ENCODE assay signal across 1 cellular context in the genomic region with DNA sequence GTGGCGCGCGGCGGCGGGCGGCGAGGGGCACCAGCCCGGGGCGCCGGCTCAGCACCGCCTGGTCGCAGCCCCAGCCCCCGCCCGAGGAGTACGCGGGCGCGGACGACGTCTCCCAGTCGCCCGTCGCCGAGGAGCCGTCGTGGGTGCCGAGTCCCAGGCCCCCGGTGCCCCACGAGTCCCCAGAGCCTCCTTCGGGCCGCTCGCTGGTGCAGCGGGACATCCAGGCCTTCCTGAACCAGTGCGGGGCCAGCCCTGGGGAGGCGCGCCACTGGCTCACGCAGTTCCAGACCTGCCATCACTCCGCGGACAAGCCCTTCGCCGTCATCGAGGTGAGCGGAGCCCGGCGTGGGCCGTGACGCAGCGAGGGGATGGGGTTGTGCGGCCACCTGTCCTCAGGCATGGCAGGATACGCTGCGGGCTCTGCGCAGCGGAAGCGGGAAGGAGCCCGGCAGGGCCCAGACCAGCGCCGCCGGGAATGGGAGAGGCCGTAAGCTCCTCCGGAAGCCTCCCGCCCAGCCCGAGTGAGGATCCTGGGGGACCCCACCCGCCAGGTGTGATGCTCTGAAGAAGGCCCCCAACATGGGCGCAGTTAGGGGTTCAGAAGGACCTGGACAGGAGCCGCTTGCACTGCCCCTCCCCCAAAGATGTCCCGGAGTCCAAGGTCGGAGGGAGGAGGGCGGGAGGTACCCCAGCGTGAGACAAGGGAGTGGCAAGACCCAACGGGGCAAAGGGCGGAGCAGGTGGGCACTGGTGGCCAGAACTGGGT.
TF ChIP-seq lines count a peak whose summit lies in the region.

No MANE protein-coding gene starts in this region.

TF ChIP-seq in HepG2, 621 proteins besides CTCF, POLR2A, EP300 and RAD21 (continued from another document and continues in another):
- TF ChIP-seq PAF1 (CRISPR knock-in tag; IDR thresholded peaks at IDR 0.05) (peak; percentile 72; the same call in 1 of the 2 replicates), ZNF761 (CRISPR knock-in tag; conservative IDR thresholded peaks at IDR 0.05) (peak; percentile 85), KLF13 (CRISPR knock-in tag; IDR thresholded peaks at IDR 0.05) (no peak; the same call in 1 of the 2 replicates), ZNF672 (CRISPR knock-in tag; IDR thresholded peaks at IDR 0.05) (no peak), NFKB2 (CRISPR knock-in tag; IDR thresholded peaks at IDR 0.05; ENCODE audit: borderline replicate concordance) (peak; percentile 31; the same call in 1 of the 2 replicates), ZNF17 (CRISPR knock-in tag; IDR thresholded peaks at IDR 0.05) (no peak), ZNF274 (CRISPR knock-in tag; IDR thresholded peaks at IDR 0.05) (peak; percentile 8; the same call in 1 of the 2 replicates), ARNT (IDR thresholded peaks at IDR 0.05) (no peak), JUN (CRISPR knock-in tag; IDR thresholded peaks at IDR 0.05) (no peak), KDM2A (CRISPR knock-in tag; IDR thresholded peaks at IDR 0.05; ENCODE audit: borderline replicate concordance, low read depth) (peak; percentile 92), ZNF256 (CRISPR knock-in tag; conservative IDR thresholded peaks at IDR 0.05) (no peak), ZNF749 (CRISPR knock-in tag; IDR thresholded peaks at IDR 0.05; ENCODE audit: borderline replicate concordance) (no peak), ZNF367 (CRISPR knock-in tag; IDR thresholded peaks at IDR 0.05; ENCODE audit: borderline replicate concordance) (no peak), ZMYM4 (CRISPR knock-in tag; IDR thresholded peaks at IDR 0.05) (no peak), ZSCAN20 (CRISPR knock-in tag; IDR thresholded peaks at IDR 0.05; ENCODE audit: borderline replicate concordance) (no peak), GABPA (IDR thresholded peaks at IDR 0.05; ENCODE audit: low read depth, low read length) (no peak), GABPA (CRISPR knock-in tag; IDR thresholded peaks at IDR 0.05; ENCODE audit: low read depth) (peak; percentile 15; the same call in 1 of the 2 replicates), MED13 (CRISPR knock-in tag; IDR thresholded peaks at IDR 0.05) (no peak), ATF7-NPFF (CRISPR knock-in tag; IDR thresholded peaks at IDR 0.05; ENCODE audit: low read depth) (peak; percentile 80), ZNF234 (CRISPR knock-in tag; conservative IDR thresholded peaks at IDR 0.05) (no peak), ZNF337 (CRISPR knock-in tag; IDR thresholded peaks at IDR 0.05; ENCODE audit: borderline replicate concordance, low read depth) (no peak), ZBTB8A (CRISPR knock-in tag; IDR thresholded peaks at IDR 0.05; ENCODE audit: borderline replicate concordance, low read depth) (no peak), ZNF747 (CRISPR knock-in tag; IDR thresholded peaks at IDR 0.05; ENCODE audit: borderline replicate concordance) (no peak), ZNF790 (CRISPR knock-in tag; IDR thresholded peaks at IDR 0.05; ENCODE audit: borderline replicate concordance) (no peak), SP2 (CRISPR knock-in tag; IDR thresholded peaks at IDR 0.05) (no peak), PITX1 (CRISPR knock-in tag; IDR thresholded peaks at IDR 0.05) (no peak), HNF4A (CRISPR knock-in tag; IDR thresholded peaks at IDR 0.05) (peak; percentile 74)
- TF ChIP-seq, protein P1, sequence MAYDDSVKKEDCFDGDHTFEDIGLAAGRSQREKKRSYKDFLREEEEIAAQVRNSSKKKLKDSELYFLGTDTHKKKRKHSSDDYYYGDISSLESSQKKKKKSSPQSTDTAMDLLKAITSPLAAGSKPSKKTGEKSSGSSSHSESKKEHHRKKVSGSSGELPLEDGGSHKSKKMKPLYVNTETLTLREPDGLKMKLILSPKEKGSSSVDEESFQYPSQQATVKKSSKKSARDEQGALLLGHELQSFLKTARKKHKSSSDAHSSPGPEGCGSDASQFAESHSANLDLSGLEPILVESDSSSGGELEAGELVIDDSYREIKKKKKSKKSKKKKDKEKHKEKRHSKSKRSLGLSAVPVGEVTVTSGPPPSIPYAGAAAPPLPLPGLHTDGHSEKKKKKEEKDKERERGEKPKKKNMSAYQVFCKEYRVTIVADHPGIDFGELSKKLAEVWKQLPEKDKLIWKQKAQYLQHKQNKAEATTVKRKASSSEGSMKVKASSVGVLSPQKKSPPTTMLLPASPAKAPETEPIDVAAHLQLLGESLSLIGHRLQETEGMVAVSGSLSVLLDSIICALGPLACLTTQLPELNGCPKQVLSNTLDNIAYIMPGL (CRISPR knock-in tag; IDR thresholded peaks at IDR 0.05; ENCODE audit: borderline replicate concordance in 1 of 2, low read depth in 1 of 2), result peak in 1 of 2 experiments; percentile 52; a peak in 1 of 4 replicates
- TF ChIP-seq, protein P2, sequence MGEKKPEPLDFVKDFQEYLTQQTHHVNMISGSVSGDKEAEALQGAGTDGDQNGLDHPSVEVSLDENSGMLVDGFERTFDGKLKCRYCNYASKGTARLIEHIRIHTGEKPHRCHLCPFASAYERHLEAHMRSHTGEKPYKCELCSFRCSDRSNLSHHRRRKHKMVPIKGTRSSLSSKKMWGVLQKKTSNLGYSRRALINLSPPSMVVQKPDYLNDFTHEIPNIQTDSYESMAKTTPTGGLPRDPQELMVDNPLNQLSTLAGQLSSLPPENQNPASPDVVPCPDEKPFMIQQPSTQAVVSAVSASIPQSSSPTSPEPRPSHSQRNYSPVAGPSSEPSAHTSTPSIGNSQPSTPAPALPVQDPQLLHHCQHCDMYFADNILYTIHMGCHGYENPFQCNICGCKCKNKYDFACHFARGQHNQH (CRISPR knock-in tag; IDR thresholded peaks at IDR 0.05), result no peak
- TF ChIP-seq, protein P3, sequence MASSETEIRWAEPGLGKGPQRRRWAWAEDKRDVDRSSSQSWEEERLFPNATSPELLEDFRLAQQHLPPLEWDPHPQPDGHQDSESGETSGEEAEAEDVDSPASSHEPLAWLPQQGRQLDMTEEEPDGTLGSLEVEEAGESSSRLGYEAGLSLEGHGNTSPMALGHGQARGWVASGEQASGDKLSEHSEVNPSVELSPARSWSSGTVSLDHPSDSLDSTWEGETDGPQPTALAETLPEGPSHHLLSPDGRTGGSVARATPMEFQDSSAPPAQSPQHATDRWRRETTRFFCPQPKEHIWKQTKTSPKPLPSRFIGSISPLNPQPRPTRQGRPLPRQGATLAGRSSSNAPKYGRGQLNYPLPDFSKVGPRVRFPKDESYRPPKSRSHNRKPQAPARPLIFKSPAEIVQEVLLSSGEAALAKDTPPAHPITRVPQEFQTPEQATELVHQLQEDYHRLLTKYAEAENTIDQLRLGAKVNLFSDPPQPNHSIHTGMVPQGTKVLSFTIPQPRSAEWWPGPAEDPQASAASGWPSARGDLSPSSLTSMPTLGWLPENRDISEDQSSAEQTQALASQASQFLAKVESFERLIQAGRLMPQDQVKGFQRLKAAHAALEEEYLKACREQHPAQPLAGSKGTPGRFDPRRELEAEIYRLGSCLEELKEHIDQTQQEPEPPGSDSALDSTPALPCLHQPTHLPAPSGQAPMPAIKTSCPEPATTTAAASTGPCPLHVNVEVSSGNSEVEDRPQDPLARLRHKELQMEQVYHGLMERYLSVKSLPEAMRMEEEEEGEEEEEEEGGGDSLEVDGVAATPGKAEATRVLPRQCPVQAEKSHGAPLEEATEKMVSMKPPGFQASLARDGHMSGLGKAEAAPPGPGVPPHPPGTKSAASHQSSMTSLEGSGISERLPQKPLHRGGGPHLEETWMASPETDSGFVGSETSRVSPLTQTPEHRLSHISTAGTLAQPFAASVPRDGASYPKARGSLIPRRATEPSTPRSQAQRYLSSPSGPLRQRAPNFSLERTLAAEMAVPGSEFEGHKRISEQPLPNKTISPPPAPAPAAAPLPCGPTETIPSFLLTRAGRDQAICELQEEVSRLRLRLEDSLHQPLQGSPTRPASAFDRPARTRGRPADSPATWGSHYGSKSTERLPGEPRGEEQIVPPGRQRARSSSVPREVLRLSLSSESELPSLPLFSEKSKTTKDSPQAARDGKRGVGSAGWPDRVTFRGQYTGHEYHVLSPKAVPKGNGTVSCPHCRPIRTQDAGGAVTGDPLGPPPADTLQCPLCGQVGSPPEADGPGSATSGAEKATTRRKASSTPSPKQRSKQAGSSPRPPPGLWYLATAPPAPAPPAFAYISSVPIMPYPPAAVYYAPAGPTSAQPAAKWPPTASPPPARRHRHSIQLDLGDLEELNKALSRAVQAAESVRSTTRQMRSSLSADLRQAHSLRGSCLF (CRISPR knock-in tag; IDR thresholded peaks at IDR 0.05; ENCODE audit: borderline replicate concordance), result no peak
- TF ChIP-seq, protein P4, sequence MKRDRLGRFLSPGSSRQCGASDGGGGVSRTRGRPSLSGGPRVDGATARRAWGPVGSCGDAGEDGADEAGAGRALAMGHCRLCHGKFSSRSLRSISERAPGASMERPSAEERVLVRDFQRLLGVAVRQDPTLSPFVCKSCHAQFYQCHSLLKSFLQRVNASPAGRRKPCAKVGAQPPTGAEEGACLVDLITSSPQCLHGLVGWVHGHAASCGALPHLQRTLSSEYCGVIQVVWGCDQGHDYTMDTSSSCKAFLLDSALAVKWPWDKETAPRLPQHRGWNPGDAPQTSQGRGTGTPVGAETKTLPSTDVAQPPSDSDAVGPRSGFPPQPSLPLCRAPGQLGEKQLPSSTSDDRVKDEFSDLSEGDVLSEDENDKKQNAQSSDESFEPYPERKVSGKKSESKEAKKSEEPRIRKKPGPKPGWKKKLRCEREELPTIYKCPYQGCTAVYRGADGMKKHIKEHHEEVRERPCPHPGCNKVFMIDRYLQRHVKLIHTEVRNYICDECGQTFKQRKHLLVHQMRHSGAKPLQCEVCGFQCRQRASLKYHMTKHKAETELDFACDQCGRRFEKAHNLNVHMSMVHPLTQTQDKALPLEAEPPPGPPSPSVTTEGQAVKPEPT (CRISPR knock-in tag; IDR thresholded peaks at IDR 0.05; ENCODE audit: low read depth), result 0 out of 2 replicates have a peak, but pooled peaks have one; percentile 74
- TF ChIP-seq, protein P5, sequence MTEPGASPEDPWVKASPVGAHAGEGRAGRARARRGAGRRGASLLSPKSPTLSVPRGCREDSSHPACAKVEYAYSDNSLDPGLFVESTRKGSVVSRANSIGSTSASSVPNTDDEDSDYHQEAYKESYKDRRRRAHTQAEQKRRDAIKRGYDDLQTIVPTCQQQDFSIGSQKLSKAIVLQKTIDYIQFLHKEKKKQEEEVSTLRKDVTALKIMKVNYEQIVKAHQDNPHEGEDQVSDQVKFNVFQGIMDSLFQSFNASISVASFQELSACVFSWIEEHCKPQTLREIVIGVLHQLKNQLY (CRISPR knock-in tag; IDR thresholded peaks at IDR 0.05), result no peak
- TF ChIP-seq, protein P6, sequence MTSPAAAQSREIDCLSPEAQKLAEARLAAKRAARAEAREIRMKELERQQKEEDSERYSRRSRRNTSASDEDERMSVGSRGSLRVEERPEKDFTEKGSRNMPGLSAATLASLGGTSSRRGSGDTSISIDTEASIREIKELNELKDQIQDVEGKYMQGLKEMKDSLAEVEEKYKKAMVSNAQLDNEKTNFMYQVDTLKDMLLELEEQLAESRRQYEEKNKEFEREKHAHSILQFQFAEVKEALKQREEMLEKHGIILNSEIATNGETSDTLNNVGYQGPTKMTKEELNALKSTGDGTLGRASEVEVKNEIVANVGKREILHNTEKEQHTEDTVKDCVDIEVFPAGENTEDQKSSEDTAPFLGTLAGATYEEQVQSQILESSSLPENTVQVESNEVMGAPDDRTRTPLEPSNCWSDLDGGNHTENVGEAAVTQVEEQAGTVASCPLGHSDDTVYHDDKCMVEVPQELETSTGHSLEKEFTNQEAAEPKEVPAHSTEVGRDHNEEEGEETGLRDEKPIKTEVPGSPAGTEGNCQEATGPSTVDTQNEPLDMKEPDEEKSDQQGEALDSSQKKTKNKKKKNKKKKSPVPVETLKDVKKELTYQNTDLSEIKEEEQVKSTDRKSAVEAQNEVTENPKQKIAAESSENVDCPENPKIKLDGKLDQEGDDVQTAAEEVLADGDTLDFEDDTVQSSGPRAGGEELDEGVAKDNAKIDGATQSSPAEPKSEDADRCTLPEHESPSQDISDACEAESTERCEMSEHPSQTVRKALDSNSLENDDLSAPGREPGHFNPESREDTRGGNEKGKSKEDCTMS (CRISPR knock-in tag; conservative IDR thresholded peaks at IDR 0.05), result no peak
- TF ChIP-seq, protein P7, sequence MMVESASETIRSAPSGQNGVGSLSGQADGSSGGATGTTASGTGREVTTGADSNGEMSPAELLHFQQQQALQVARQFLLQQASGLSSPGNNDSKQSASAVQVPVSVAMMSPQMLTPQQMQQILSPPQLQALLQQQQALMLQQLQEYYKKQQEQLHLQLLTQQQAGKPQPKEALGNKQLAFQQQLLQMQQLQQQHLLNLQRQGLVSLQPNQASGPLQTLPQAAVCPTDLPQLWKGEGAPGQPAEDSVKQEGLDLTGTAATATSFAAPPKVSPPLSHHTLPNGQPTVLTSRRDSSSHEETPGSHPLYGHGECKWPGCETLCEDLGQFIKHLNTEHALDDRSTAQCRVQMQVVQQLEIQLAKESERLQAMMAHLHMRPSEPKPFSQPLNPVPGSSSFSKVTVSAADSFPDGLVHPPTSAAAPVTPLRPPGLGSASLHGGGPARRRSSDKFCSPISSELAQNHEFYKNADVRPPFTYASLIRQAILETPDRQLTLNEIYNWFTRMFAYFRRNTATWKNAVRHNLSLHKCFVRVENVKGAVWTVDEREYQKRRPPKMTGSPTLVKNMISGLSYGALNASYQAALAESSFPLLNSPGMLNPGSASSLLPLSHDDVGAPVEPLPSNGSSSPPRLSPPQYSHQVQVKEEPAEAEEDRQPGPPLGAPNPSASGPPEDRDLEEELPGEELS (CRISPR knock-in tag; IDR thresholded peaks at IDR 0.05), result peak; percentile 11; the same call in 1 of the 2 replicates
- TF ChIP-seq, protein P8, sequence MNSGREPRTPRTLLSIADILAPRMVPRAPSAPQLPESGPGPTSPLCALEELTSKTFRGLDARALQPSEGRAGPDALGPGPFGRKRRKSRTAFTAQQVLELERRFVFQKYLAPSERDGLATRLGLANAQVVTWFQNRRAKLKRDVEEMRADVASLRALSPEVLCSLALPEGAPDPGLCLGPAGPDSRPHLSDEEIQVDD (CRISPR knock-in tag; IDR thresholded peaks at IDR 0.05; ENCODE audit: borderline replicate concordance), result 0 out of 2 replicates have a peak, but pooled peaks have one; percentile 69
- TF ChIP-seq, protein P9, sequence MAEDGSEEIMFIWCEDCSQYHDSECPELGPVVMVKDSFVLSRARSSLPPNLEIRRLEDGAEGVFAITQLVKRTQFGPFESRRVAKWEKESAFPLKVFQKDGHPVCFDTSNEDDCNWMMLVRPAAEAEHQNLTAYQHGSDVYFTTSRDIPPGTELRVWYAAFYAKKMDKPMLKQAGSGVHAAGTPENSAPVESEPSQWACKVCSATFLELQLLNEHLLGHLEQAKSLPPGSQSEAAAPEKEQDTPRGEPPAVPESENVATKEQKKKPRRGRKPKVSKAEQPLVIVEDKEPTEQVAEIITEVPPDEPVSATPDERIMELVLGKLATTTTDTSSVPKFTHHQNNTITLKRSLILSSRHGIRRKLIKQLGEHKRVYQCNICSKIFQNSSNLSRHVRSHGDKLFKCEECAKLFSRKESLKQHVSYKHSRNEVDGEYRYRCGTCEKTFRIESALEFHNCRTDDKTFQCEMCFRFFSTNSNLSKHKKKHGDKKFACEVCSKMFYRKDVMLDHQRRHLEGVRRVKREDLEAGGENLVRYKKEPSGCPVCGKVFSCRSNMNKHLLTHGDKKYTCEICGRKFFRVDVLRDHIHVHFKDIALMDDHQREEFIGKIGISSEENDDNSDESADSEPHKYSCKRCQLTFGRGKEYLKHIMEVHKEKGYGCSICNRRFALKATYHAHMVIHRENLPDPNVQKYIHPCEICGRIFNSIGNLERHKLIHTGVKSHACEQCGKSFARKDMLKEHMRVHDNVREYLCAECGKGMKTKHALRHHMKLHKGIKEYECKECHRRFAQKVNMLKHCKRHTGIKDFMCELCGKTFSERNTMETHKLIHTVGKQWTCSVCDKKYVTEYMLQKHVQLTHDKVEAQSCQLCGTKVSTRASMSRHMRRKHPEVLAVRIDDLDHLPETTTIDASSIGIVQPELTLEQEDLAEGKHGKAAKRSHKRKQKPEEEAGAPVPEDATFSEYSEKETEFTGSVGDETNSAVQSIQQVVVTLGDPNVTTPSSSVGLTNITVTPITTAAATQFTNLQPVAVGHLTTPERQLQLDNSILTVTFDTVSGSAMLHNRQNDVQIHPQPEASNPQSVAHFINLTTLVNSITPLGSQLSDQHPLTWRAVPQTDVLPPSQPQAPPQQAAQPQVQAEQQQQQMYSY (CRISPR knock-in tag; IDR thresholded peaks at IDR 0.05), result no peak
